ENCODE assay signal across 9 cellular contexts in the genomic region with DNA sequence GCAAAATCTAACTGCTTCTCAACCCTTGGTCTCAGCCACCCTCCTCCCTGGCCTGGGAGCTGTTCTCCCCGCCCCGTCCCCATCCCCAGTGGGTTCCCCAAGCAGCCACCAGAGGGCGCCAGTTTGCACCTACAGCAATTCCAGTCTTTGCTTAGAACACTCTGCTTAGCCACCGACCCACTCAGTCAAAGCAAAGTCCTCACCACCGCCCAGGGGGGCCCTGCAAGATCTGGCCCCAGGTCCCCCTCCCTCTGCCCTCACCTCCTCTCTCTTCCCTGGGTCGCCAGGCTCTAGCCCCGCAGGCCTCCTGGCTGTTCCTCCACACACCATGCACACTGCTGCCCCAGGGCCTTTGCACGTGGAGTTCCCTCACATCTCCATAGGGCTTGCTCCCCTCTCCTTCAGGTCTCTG. TPM values are rescaled to one million over a fixed set of nuclear protein-coding genes. Genes with fewer than 3 reads are reported as not detected.
DNase-seq lines count a peak whose midpoint lies in the region; ATAC-seq, FAIRE-seq and TF ChIP-seq lines count a peak whose summit lies in the region.
"Had no signal": no experiment of that assay in that cellular context is flagged by ENCODE, and none has a peak within 500 bp of the region (broad histone marks: within the 10 kb centered on the region; RNA-seq: fewer than 3 reads in every experiment).

No MANE protein-coding gene starts in this region.

- no peak overlapping the region for H3K27ac Mint-ChIP-seq in activated naive CD4-positive, alpha-beta T cell treated with anti-CD3 and anti-CD28 coated beads, Interleukin-2, amount 50 U/mL, for 72 hours

- peak; percentile 84 for ATAC-seq in SK-N-SH treated with all-trans-retinoic acid at 6 μM for 48 hours
- ATAC-seq in activated naive CD4-positive, alpha-beta T cell treated with anti-CD3 and anti-CD28 coated beads, Interleukin-2, amount 50 U/mL, for 72 hours = peak; percentile 91 to 95
- ATAC-seq in left cardiac atrium = peak; percentile 50 to 82
- ATAC-seq in HG03378 (IDR thresholded peaks at IDR 0.05; ENCODE audit: unreplicated experiment) = no peak

- H3K27ac ChIP-seq in small intestine (ENCODE audit: low read depth in 1 of 2, low read length in 1 of 2) = no peak overlapping the region

- H3K36me3 ChIP-seq in small intestine (ENCODE audit: control insufficient read depth in 2 of 2, insufficient read depth in 2 of 2, low read length in 2 of 2) = no peaks in the 10 kb centered on the region

- no peaks in the 10 kb centered on the region for H3K9me3 Mint-ChIP-seq in activated naive CD4-positive, alpha-beta T cell treated with anti-CD3 and anti-CD28 coated beads, Interleukin-2, amount 50 U/mL, for 72 hours

- no peaks in the 10 kb centered on the region for H3K27me3 ChIP-seq in small intestine (ENCODE audit: control insufficient read depth in 2 of 2, insufficient read depth in 2 of 2, low read length in 2 of 2)

- 30 to 41% (median 36%) methylated on average over 7 to 8 of the region's 8 CpGs for WGBS in small intestine, 3 donors

- FAIRE-seq in D721Med (lab: Jason Lieb, UNC) = no peak
- FAIRE-seq in small intestine (lab: Jason Lieb, UNC) = no peak

- no peaks in the 10 kb centered on the region for H3K9me3 ChIP-seq in small intestine (ENCODE audit: control insufficient read depth, low read depth)

- H3K4me3 ChIP-seq in Jurkat, Clone E6-1 (ENCODE audit: low read length) = no peak overlapping the region
- H3K4me3 ChIP-seq in small intestine (ENCODE audit: low read depth in 1 of 2, low read length in 2 of 2) = no peak overlapping the region

- TF ChIP-seq CTCF in D721Med (IDR thresholded peaks at IDR 0.05; ENCODE audit: insufficient read depth, missing control alignments) = peak; percentile 70

- H3K4me1 ChIP-seq in small intestine (ENCODE audit: control insufficient read depth in 2 of 2, insufficient read depth in 1 of 2, low read depth in 1 of 2, low read length in 1 of 2) = no peaks in the 10 kb centered on the region

- no peaks in the 10 kb centered on the region for H3K36me3 Mint-ChIP-seq in activated naive CD4-positive, alpha-beta T cell treated with anti-CD3 and anti-CD28 coated beads, Interleukin-2, amount 50 U/mL, for 72 hours

- peak; percentile 81 for DNase-seq in D721Med (ENCODE audit: insufficient read length, low spot score)
- peak; percentile 57 for DNase-seq in Jurkat, Clone E6-1 (ENCODE audit: low read depth, low spot score)
- peak; percentile 78 to 89 for DNase-seq in activated naive CD4-positive, alpha-beta T cell treated with anti-CD3 and anti-CD28 coated beads, Interleukin-2, amount 50 U/mL, for 72 hours (ENCODE audit: low spot score in 2 of 2)
- DNase-seq in left cardiac atrium = peak; percentile 73
- peak; percentile 76 for DNase-seq in small intestine
- DNase-seq in SK-N-DZ (ENCODE audit: low spot score) = no peak

- intact Hi-C loops in left cardiac atrium (cut with DNase I) = loop anchor here in 1 of 2 donors (5.0 kb wide), 1 partner anchor 231 kb away; no protein-coding TSS in a partner anchor

TF ChIP-seq in SK-N-SH treated with all-trans-retinoic acid at 6 μM for 48 hours, 23 proteins besides CTCF, POLR2A, EP300 and RAD21:
- TF ChIP-seq POU6F1 (CRISPR knock-in tag; IDR thresholded peaks at IDR 0.05; ENCODE audit: borderline replicate concordance, low read depth) (no peak), CSDC2 (CRISPR knock-in tag; IDR thresholded peaks at IDR 0.05) (no peak), ZNF8 (CRISPR knock-in tag; IDR thresholded peaks at IDR 0.05) (no peak), ZNF565 (CRISPR knock-in tag; conservative IDR thresholded peaks at IDR 0.05; ENCODE audit: low read depth) (no peak), OSR1 (CRISPR knock-in tag; IDR thresholded peaks at IDR 0.05) (no peak), ISL1 (CRISPR knock-in tag; IDR thresholded peaks at IDR 0.05) (no peak), TCF4 (CRISPR knock-in tag; IDR thresholded peaks at IDR 0.05; ENCODE audit: borderline replicate concordance) (no peak), SNAI2 (CRISPR knock-in tag; IDR thresholded peaks at IDR 0.05) (no peak), ZFP30 (CRISPR knock-in tag; IDR thresholded peaks at IDR 0.05) (no peak)
- TF ChIP-seq, protein P1, sequence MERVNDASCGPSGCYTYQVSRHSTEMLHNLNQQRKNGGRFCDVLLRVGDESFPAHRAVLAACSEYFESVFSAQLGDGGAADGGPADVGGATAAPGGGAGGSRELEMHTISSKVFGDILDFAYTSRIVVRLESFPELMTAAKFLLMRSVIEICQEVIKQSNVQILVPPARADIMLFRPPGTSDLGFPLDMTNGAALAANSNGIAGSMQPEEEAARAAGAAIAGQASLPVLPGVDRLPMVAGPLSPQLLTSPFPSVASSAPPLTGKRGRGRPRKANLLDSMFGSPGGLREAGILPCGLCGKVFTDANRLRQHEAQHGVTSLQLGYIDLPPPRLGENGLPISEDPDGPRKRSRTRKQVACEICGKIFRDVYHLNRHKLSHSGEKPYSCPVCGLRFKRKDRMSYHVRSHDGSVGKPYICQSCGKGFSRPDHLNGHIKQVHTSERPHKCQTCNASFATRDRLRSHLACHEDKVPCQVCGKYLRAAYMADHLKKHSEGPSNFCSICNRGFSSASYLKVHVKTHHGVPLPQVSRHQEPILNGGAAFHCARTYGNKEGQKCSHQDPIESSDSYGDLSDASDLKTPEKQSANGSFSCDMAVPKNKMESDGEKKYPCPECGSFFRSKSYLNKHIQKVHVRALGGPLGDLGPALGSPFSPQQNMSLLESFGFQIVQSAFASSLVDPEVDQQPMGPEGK (CRISPR knock-in tag; IDR thresholded peaks at IDR 0.05; ENCODE audit: borderline replicate concordance) = no peak

RNA-seq across cellular contexts. Expression of gene TMEM143, which starts 12.4 kb away (rescaled TPM):
- 23.6 TPM for polyA plus RNA-seq in Jurkat, Clone E6-1 (2012; ENCODE audit: insufficient read depth, insufficient read length)
- total RNA-seq in activated naive CD4-positive, alpha-beta T cell treated with anti-CD3 and anti-CD28 coated beads, Interleukin-2, amount 50 U/mL, for 72 hours = 10 to 100 TPM; 24.1 to 48.1 TPM
- 10 to 100 TPM; 30.5 to 43.0 TPM for total RNA-seq in left cardiac atrium
- polyA plus RNA-seq in small intestine = 10 to 100 TPM in 1 of 3 donors, 1 to 10 TPM in 2; 5.9 to 13.2 (median 8.4) TPM
- 3.7 and 6.0 TPM in 2 replicates for polyA plus RNA-seq in SK-N-DZ (2014; cell fraction: cytosol; rRNA removed)
- polyA plus RNA-seq in SK-N-DZ (2014; cell fraction: nucleus; rRNA removed) = 8.6 and 18.9 TPM in 2 replicates

RNA-seq across cellular contexts. Expression of gene SYNGR4, which starts 12.8 kb away (rescaled TPM):
- polyA plus RNA-seq in Jurkat, Clone E6-1 (2012; ENCODE audit: insufficient read depth, insufficient read length) = 1.2 TPM
- under 1 TPM in 1 of 2 donors, not detected in 1; 0.41 TPM for total RNA-seq in activated naive CD4-positive, alpha-beta T cell treated with anti-CD3 and anti-CD28 coated beads, Interleukin-2, amount 50 U/mL, for 72 hours
- not detected for total RNA-seq in left cardiac atrium
- under 1 TPM in 1 of 3 donors, not detected in 2; 0.15 TPM for polyA plus RNA-seq in small intestine
- polyA plus RNA-seq in SK-N-DZ (2014; cell fraction: cytosol; rRNA removed) = not detected in 2 replicates
- not detected in 2 replicates for polyA plus RNA-seq in SK-N-DZ (2014; cell fraction: nucleus; rRNA removed)
- total RNA-seq: T-helper 1 cell treated with Interleukin-12 subunit alpha and Interleukin-12 subunit beta and Interleukin-4 antibody, amounts not matched to agents 30 ng/mL and 1 ng/mL, for 36 hours had no signal

RNA-seq across cellular contexts. Expression of gene EMP3, which starts 26.0 kb away (rescaled TPM):
- polyA plus RNA-seq in Jurkat, Clone E6-1 (2012; ENCODE audit: insufficient read depth, insufficient read length) = 318 TPM
- total RNA-seq in activated naive CD4-positive, alpha-beta T cell treated with anti-CD3 and anti-CD28 coated beads, Interleukin-2, amount 50 U/mL, for 72 hours = 100 to 1,000 TPM in 1 of 2 donors, 10 to 100 TPM in 1; 55.4 to 211 TPM
- total RNA-seq in left cardiac atrium = 10 to 100 TPM; 89.9 TPM
- 10 to 100 TPM in 2 of 3 donors, 1 to 10 TPM in 1; 3.4 to 47.4 (median 19.5) TPM for polyA plus RNA-seq in small intestine
- 0.66 and 2.1 TPM in 2 replicates for polyA plus RNA-seq in SK-N-DZ (2014; cell fraction: cytosol; rRNA removed)
- polyA plus RNA-seq in SK-N-DZ (2014; cell fraction: nucleus; rRNA removed) = 0.67 and 1.6 TPM in 2 replicates

RNA-seq across cellular contexts. Expression of gene KDELR1, which starts 40.0 kb away (rescaled TPM):
- polyA plus RNA-seq in Jurkat, Clone E6-1 (2012; ENCODE audit: insufficient read depth, insufficient read length) = 72.4 TPM
- total RNA-seq in activated naive CD4-positive, alpha-beta T cell treated with anti-CD3 and anti-CD28 coated beads, Interleukin-2, amount 50 U/mL, for 72 hours = 100 to 1,000 TPM in 1 of 2 donors, 10 to 100 TPM in 1; 91.1 to 108 TPM
- total RNA-seq in left cardiac atrium = 100 to 1,000 TPM in 1 of 2 donors, 10 to 100 TPM in 1; 81.4 to 103 TPM
- polyA plus RNA-seq in small intestine = 100 to 1,000 TPM in 2 of 3 donors, 10 to 100 TPM in 1; 95.4 to 231 (median 101) TPM
- 42.6 and 46.1 TPM in 2 replicates for polyA plus RNA-seq in SK-N-DZ (2014; cell fraction: cytosol; rRNA removed)
- polyA plus RNA-seq in SK-N-DZ (2014; cell fraction: nucleus; rRNA removed) = 16.9 and 19.5 TPM in 2 replicates

RNA-seq across cellular contexts. Expression of gene GRIN2D, which starts 42.1 kb away (rescaled TPM):
- 0.50 TPM for polyA plus RNA-seq in Jurkat, Clone E6-1 (2012; ENCODE audit: insufficient read depth, insufficient read length)
- under 1 TPM; 0.23 to 0.45 TPM for total RNA-seq in activated naive CD4-positive, alpha-beta T cell treated with anti-CD3 and anti-CD28 coated beads, Interleukin-2, amount 50 U/mL, for 72 hours
- under 1 TPM; 0.39 to 0.47 TPM for total RNA-seq in left cardiac atrium
- under 1 TPM in 1 of 3 donors, not detected in 2; 0.25 TPM for polyA plus RNA-seq in small intestine
- polyA plus RNA-seq in SK-N-DZ (2014; cell fraction: cytosol; rRNA removed) = 0.07 and 0.08 TPM in 2 replicates
- 0.24 TPM in 1 of 2 replicates, not detected in the other for polyA plus RNA-seq in SK-N-DZ (2014; cell fraction: nucleus; rRNA removed)
